16 cellular contexts compared by ENCODE assay signal in genomic region chr14:52018970-52019369, GRCh38.
"Had no signal": no experiment of that assay in that cellular context is flagged by ENCODE, and none has a peak within 500 bp of the region (broad histone marks: within the 10 kb centered on the region; RNA-seq: fewer than 3 reads in every experiment).

No MANE protein-coding gene starts in this region.

- FAIRE-seq: small intestine had no signal

- H3K9me3 ChIP-seq: mucosa of descending colon, ovary, right atrium auricular region, tibial nerve had no signal

- ATAC-seq: natural killer cell had no signal

- DNase-seq: effector CD4-positive, alpha-beta T cell; endodermal cell; foreskin melanocyte; head of caudate nucleus; hippocampal formation; mammary epithelial cell; natural killer cell; nucleus accumbens; ovary; stimulated activated CD4-positive, alpha-beta T cell treated with anti-CD3 and anti-CD28 coated beads, Interleukin-2, amount 100 ng/mL, for 48 hours; stimulated activated naive CD4-positive, alpha-beta T cell treated with Interleukin-2 at 50 U/mL for 16 hours had no signal

- H3K27me3 ChIP-seq: ovary, right atrium auricular region, tibial nerve had no signal

- H3K4me3 ChIP-seq: coronary artery, mucosa of descending colon, ovary, right atrium auricular region, tibial nerve had no signal

- H3K27ac ChIP-seq: coronary artery, ovary had no signal

- H3K36me3 ChIP-seq: ovary had no signal
